ENCODE assay signal across 16 cellular contexts in the genomic region with DNA sequence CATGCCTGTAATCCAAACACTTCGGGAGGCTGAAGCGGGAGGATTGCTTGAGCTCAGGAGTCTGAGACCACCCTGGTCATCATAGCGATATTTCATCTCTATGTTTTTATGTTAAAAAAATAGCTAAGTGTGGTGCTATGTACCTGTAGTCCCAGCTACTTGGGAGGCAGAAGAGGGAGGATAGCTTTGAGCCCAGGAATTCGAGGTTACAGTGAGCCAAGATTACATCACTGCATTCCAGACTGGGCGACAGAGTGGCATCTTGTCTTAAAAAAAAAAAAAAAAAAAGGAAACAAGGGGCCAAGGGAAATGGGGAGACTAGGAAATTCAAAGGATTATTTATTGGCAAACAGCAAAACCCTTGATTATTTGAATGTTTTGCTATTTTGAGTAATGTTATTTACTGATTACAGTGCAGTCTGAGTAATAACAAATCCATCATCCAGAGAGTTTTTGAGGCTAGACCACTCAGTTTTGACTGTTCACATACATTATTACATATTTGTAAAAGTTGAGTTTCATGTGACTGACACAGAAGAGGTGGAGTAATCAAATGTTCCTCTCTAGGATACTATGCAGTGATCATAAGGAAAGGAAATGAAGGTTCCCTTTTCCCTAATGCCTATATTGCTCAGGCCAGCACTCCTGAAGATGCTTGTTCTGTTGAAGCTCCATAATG.
"Had no signal": no experiment of that assay in that cellular context is flagged by ENCODE, and none has a peak within 500 bp of the region (broad histone marks: within the 10 kb centered on the region; RNA-seq: fewer than 3 reads in every experiment).

No MANE protein-coding gene starts in this region.

- H3K27me3 Mint-ChIP-seq: central memory CD8-positive, alpha-beta T cell had no signal

- H3K4me3 Mint-ChIP-seq: nephron; stimulated activated memory B cell treated with anti-CD40 and anti-IgM and Interleukin-4, amounts not matched to agents 10 μg/mL and 1 μg/mL and 100 μg/mL, for 72 hours had no signal

- H3K27ac ChIP-seq: brain microvascular endothelial cell, tibial nerve had no signal

- DNase-seq: activated CD4-positive, alpha-beta T cell treated with anti-CD3 and anti-CD28 coated beads, Interleukin-2, amount 50 U/mL, for 1 hour; activated CD4-positive, CD25-positive, alpha-beta regulatory T cell; activated CD8-positive, alpha-beta memory T cell treated with anti-CD3 and anti-CD28 coated beads for 24 hours; brain microvascular endothelial cell; effector memory CD4-positive, alpha-beta T cell; foreskin melanocyte; nucleus accumbens; posterior cingulate gyrus; retina; stimulated activated CD4-positive, alpha-beta T cell treated with anti-CD3 and anti-CD28 coated beads, Interleukin-12 subunit alpha, Interleukin-12 subunit beta, amount 100 ng/mL, for 4 hours; stimulated activated CD4-positive, alpha-beta T cell treated with anti-CD3 and anti-CD28 coated beads, Interleukin-2, amount 100 ng/mL, for 24 hours had no signal

- H3K36me3 ChIP-seq: brain microvascular endothelial cell, tibial nerve had no signal

- H3K36me3 Mint-ChIP-seq: stimulated activated memory B cell treated with anti-CD40 and anti-IgM and Interleukin-4, amounts not matched to agents 10 μg/mL and 1 μg/mL and 100 μg/mL, for 72 hours had no signal

- H3K9me3 Mint-ChIP-seq: activated naive CD4-positive, alpha-beta T cell treated with anti-CD3 and anti-CD28 coated beads, Interleukin-2, amount 50 U/mL, for 72 hours; central memory CD8-positive, alpha-beta T cell; stimulated activated memory B cell treated with anti-CD40 and anti-IgM and Interleukin-4, amounts not matched to agents 10 μg/mL and 1 μg/mL and 100 μg/mL, for 72 hours had no signal

- H3K9me3 ChIP-seq: tibial nerve had no signal

- H3K4me1 Mint-ChIP-seq: nephron; stimulated activated memory B cell treated with anti-CD40 and anti-IgM and Interleukin-4, amounts not matched to agents 10 μg/mL and 1 μg/mL and 100 μg/mL, for 72 hours had no signal

- H3K27ac Mint-ChIP-seq: activated naive CD4-positive, alpha-beta T cell treated with anti-CD3 and anti-CD28 coated beads, Interleukin-2, amount 50 U/mL, for 72 hours; nephron; stimulated activated memory B cell treated with anti-CD40 and anti-IgM and Interleukin-4, amounts not matched to agents 10 μg/mL and 1 μg/mL and 100 μg/mL, for 72 hours had no signal

- ATAC-seq: stimulated activated memory B cell treated with anti-CD40 and anti-IgM and Interleukin-4, amounts not matched to agents 10 μg/mL and 1 μg/mL and 100 μg/mL, for 72 hours had no signal

- H3K27me3 ChIP-seq: brain microvascular endothelial cell, tibial nerve had no signal

- H3K4me3 ChIP-seq: tibial nerve had no signal
